ENCODE assay signal across 9 cellular contexts in genomic region chr4:174105202-174105601, GRCh38.
"Had no signal": no experiment of that assay in that cellular context is flagged by ENCODE, and none has a peak within 500 bp of the region (broad histone marks: within the 10 kb centered on the region; RNA-seq: fewer than 3 reads in every experiment).

No MANE protein-coding gene starts in this region.

- H3K4me1 ChIP-seq: HAP-1 had no signal

- H3K27ac ChIP-seq: GM23248, HL-60 had no signal

- DNase-seq: GM23248, GOT3, H7, HFFc6 had no signal

- H3K4me3 Mint-ChIP-seq: HFFc6, IgD-negative memory B cell had no signal

- H3K36me3 ChIP-seq: HAP-1 had no signal

- H3K27ac Mint-ChIP-seq: HFFc6, IgD-negative memory B cell had no signal

- H3K4me3 ChIP-seq: GM23248, HAP-1 had no signal

- ATAC-seq: HCT116, HepG2 had no signal

- H3K9me3 Mint-ChIP-seq: HFFc6, IgD-negative memory B cell had no signal

- FAIRE-seq: HepG2 had no signal

- H3K9me3 ChIP-seq: HAP-1 had no signal

- H3K36me3 Mint-ChIP-seq: IgD-negative memory B cell had no signal

- H3K4me1 Mint-ChIP-seq: IgD-negative memory B cell had no signal
